Comparison of ENCODE assay signal across 1 cellular context in genomic region chr1:21517161-21517589, GRCh38.
TF ChIP-seq lines count a peak whose summit lies in the region.

No MANE protein-coding gene starts in this region.

TF ChIP-seq in WTC11, 78 proteins besides CTCF, POLR2A, EP300 and RAD21 (continued from another document):
- no peak for TF ChIP-seq AR (CRISPR knock-in tag; IDR thresholded peaks at IDR 0.05)
- TF ChIP-seq CREB1 (CRISPR knock-in tag; IDR thresholded peaks at IDR 0.05): no peak
- TF ChIP-seq ELF4 (CRISPR knock-in tag; IDR thresholded peaks at IDR 0.05; ENCODE audit: low read depth): no peak
- TF ChIP-seq NFE2L1 (CRISPR knock-in tag; IDR thresholded peaks at IDR 0.05): no peak
- TF ChIP-seq ERG (CRISPR knock-in tag; IDR thresholded peaks at IDR 0.05): no peak
- TF ChIP-seq ZMAT4 (CRISPR knock-in tag; IDR thresholded peaks at IDR 0.05): no peak
- no peak for TF ChIP-seq JAZF1 (CRISPR knock-in tag; IDR thresholded peaks at IDR 0.05)
- no peak for TF ChIP-seq ZNF138 (CRISPR knock-in tag; conservative IDR thresholded peaks at IDR 0.05)
- no peak for TF ChIP-seq IRF1 (CRISPR knock-in tag; IDR thresholded peaks at IDR 0.05)
- TF ChIP-seq NR1H2 (CRISPR knock-in tag; IDR thresholded peaks at IDR 0.05): no peak
- no peak for TF ChIP-seq TEAD4 (CRISPR knock-in tag; IDR thresholded peaks at IDR 0.05)
